Comparison of ENCODE assay signal across 2 cellular contexts in genomic region chr1:187046293-187046692, GRCh38.
TF ChIP-seq lines count a peak whose summit lies in the region.

No MANE protein-coding gene starts in this region.

TF ChIP-seq in H1, 55 proteins besides CTCF, POLR2A, EP300 and RAD21 (continued from another document):
- TF ChIP-seq RFX5 (IDR thresholded peaks at IDR 0.05; ENCODE audit: borderline replicate concordance, low read depth, low read length) (no peak), BRCA1 (IDR thresholded peaks at IDR 0.05; ENCODE audit: low read depth, low read length) (no peak), CHD1 (IDR thresholded peaks at IDR 0.05; ENCODE audit: low read depth, low read length) (no peak), GTF2F1 (IDR thresholded peaks at IDR 0.05; ENCODE audit: borderline replicate concordance, low read depth, low read length) (no peak), MAFK (IDR thresholded peaks at IDR 0.05; ENCODE audit: low read depth, low read length) (no peak), TCF12 (IDR thresholded peaks at IDR 0.05; ENCODE audit: low read depth, low read length) (no peak), RNF2 (IDR thresholded peaks at IDR 0.05; ENCODE audit: borderline replicate concordance, low read depth, low read length, missing control alignments, poor library complexity, severe bottlenecking) (no peak), POU5F1 (IDR thresholded peaks at IDR 0.05; ENCODE audit: low read depth, low read length) (no peak), SIRT6 (IDR thresholded peaks at IDR 0.05; ENCODE audit: low read length) (no peak), TAF1 (IDR thresholded peaks at IDR 0.05; ENCODE audit: low read depth, low read length) (no peak), JUND (IDR thresholded peaks at IDR 0.05; ENCODE audit: low read length) (no peak), MAX (IDR thresholded peaks at IDR 0.05) (no peak), KDM5A (IDR thresholded peaks at IDR 0.05; ENCODE audit: low read length) (no peak), GABPA (IDR thresholded peaks at IDR 0.05; ENCODE audit: borderline replicate concordance, insufficient read depth, low read length) (no peak)

TF ChIP-seq in SK-N-SH, 30 proteins besides CTCF, POLR2A, EP300 and RAD21 (continued from another document):
- TF ChIP-seq SMC3 (IDR thresholded peaks at IDR 0.05; ENCODE audit: low read depth, low read length), result no peak
- TF ChIP-seq, protein P1, sequence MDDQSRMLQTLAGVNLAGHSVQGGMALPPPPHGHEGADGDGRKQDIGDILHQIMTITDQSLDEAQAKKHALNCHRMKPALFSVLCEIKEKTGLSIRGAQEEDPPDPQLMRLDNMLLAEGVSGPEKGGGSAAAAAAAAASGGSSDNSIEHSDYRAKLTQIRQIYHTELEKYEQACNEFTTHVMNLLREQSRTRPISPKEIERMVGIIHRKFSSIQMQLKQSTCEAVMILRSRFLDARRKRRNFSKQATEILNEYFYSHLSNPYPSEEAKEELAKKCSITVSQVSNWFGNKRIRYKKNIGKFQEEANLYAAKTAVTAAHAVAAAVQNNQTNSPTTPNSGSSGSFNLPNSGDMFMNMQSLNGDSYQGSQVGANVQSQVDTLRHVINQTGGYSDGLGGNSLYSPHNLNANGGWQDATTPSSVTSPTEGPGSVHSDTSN (IDR thresholded peaks at IDR 0.05), result no peak
- no peak for TF ChIP-seq GATA2 (CRISPR knock-in tag; IDR thresholded peaks at IDR 0.05)
- TF ChIP-seq CHD2 (IDR thresholded peaks at IDR 0.05; ENCODE audit: low read length, partially characterized antibody), result no peak
- no peak for TF ChIP-seq USF1 (IDR thresholded peaks at IDR 0.05; ENCODE audit: borderline replicate concordance, low read depth)
- TF ChIP-seq MXI1 (IDR thresholded peaks at IDR 0.05; ENCODE audit: low read depth, low read length), result no peak
- no peak for TF ChIP-seq FOSL2 (IDR thresholded peaks at IDR 0.05; ENCODE audit: borderline replicate concordance, low read depth)
- TF ChIP-seq NRF1 (IDR thresholded peaks at IDR 0.05; ENCODE audit: low read depth, low read length), result no peak
- TF ChIP-seq NFIC (IDR thresholded peaks at IDR 0.05; ENCODE audit: borderline replicate concordance), result no peak
- TF ChIP-seq SIN3A (IDR thresholded peaks at IDR 0.05; ENCODE audit: borderline replicate concordance, low read depth, low read length), result no peak
- TF ChIP-seq RFX5 (IDR thresholded peaks at IDR 0.05; ENCODE audit: low read length), result no peak
- no peak for TF ChIP-seq MEF2A (IDR thresholded peaks at IDR 0.05; ENCODE audit: borderline replicate concordance, low read depth)
- TF ChIP-seq GABPA (IDR thresholded peaks at IDR 0.05; ENCODE audit: low read depth), result no peak
- TF ChIP-seq, protein P2, sequence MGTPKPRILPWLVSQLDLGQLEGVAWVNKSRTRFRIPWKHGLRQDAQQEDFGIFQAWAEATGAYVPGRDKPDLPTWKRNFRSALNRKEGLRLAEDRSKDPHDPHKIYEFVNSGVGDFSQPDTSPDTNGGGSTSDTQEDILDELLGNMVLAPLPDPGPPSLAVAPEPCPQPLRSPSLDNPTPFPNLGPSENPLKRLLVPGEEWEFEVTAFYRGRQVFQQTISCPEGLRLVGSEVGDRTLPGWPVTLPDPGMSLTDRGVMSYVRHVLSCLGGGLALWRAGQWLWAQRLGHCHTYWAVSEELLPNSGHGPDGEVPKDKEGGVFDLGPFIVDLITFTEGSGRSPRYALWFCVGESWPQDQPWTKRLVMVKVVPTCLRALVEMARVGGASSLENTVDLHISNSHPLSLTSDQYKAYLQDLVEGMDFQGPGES (IDR thresholded peaks at IDR 0.05; ENCODE audit: low read depth, low read length), result no peak
TF ChIP-seq in SK-N-SH: peak in this region for 0.
